Comparison of ENCODE assay signal across 8 cellular contexts in genomic region chr1:18913065-18913502, GRCh38. TPM values are rescaled to one million over a fixed set of nuclear protein-coding genes. Genes with fewer than 3 reads are reported as not detected.
DNase-seq lines count a peak whose midpoint lies in the region; ATAC-seq and TF ChIP-seq lines count a peak whose summit lies in the region.

No MANE protein-coding gene starts in this region.

- peak overlapping the region; percentile 2 for H3K27ac ChIP-seq in A673 (ENCODE audit: low read depth, low read length, poor library complexity, severe bottlenecking)

- no TSS peak for BruUV-seq in A673 (replicated peaks; lab: Mats Ljungman, UMichigan)

- H3K4me3 ChIP-seq in A673 (ENCODE audit: low read depth, low read length, poor library complexity, severe bottlenecking): no peak overlapping the region

- no peak for ATAC-seq in GM21717 (IDR thresholded peaks at IDR 0.05; ENCODE audit: unreplicated experiment)

- peak; percentile 83 for DNase-seq in A673 (ENCODE audit: low spot score)
- DNase-seq in GM13976 (ENCODE audit: low spot score): peak; percentile 93
- peak; percentile 13 for DNase-seq in NCI-H2107 treated with DMSO at 0.1 percent for 48 hours (lab: John Stamatoyannopoulos, UW; ENCODE audit: unreplicated experiment)
- peak; percentile 62 for DNase-seq in activated CD4-positive, alpha-beta T cell treated with anti-CD3 and anti-CD28 coated beads for 1 hour
- peak; percentile 70 for DNase-seq in cerebellar cortex (ENCODE audit: low spot score)
- DNase-seq in left kidney (ENCODE audit: low read depth, low spot score): peak; percentile 93
- peak; percentile 75 to 78 for DNase-seq in stimulated activated CD4-positive, alpha-beta T cell treated with anti-CD3 and anti-CD28 coated beads, Interleukin-2, amount 100 ng/mL, for 48 hours

- H3K9me3 ChIP-seq in A673 (ENCODE audit: low read depth, low read length, poor library complexity, severe bottlenecking): no peaks in the 10 kb centered on the region

- peaks cover 8% of the 10 kb centered on the region for H3K4me1 ChIP-seq in A673 (ENCODE audit: insufficient read depth, low read length, poor library complexity, severe bottlenecking)

- no peaks in the 10 kb centered on the region for H3K27me3 ChIP-seq in A673 (replicated peaks; ENCODE audit: insufficient read depth, low read depth, low read length, poor library complexity)

- CTCF ChIA-PET in A673 (lab: Charles Lee): interaction anchor here (0.5 to 1.7 kb wide), 26 partner anchors 9 to 741 kb away, joined by 3 to 18 read pairs (median 4); partner anchors contain the start of genes ALDH4A1 and IFFO2

- in situ Hi-C loops in GM13976 (cut with MboI; ENCODE audit: low sequenced_read_pairs, unreplicated experiment): loop anchor here (25.0 kb wide), 1 partner anchor 174 kb away; no protein-coding TSS in a partner anchor

- H3K36me3 ChIP-seq in A673 (ENCODE audit: insufficient read depth, low read length, poor library complexity, severe bottlenecking): peaks cover 14% of the 10 kb centered on the region

- POLR2A ChIA-PET in A673 (lab: Charles Lee; ENCODE audit: low non-redundant PET): no interaction called here

- intact Hi-C loops in A673 (cut with micrococcal nuclease; ENCODE audit: unreplicated experiment): no loop called here

- peak; percentile 100 for TF ChIP-seq CTCF in A673 (conservative IDR thresholded peaks at IDR 0.05; ENCODE audit: low read depth, low read length)
- TF ChIP-seq CTCF in GM13976 (IDR thresholded peaks at IDR 0.05; ENCODE audit: borderline replicate concordance, control extremely low read depth, extremely low read depth, insufficient read depth, missing control alignments): peak; percentile 99

RNA-seq across cellular contexts. Expression of gene ALDH4A1, which starts 10.7 kb away (rescaled TPM):
- 18.4 and 23.1 TPM in 2 replicates for total RNA-seq in A673 (2021)

RNA-seq across cellular contexts. Expression of gene IFFO2, which starts 43.4 kb away (rescaled TPM):
- total RNA-seq in A673 (2021): 13.3 and 16.3 TPM in 2 replicates

RNA-seq across cellular contexts. Expression of gene TAS1R2, which starts 53.6 kb away (rescaled TPM):
- total RNA-seq in A673 (2021): not detected in 2 replicates

Comparison
In these comparisons a context has a peak if more than half of its experiments do, and no peak if none do; other contexts are left out.
1. DNase-seq: peak in every context shown above with its lines; median percentile 93 in GM13976; 93 in left kidney; 83 in A673; 76 in stimulated activated CD4-positive, alpha-beta T cell treated with anti-CD3 and anti-CD28 coated beads, Interleukin-2, amount 100 ng/mL, for 48 hours; 70 in cerebellar cortex; 62 in activated CD4-positive, alpha-beta T cell treated with anti-CD3 and anti-CD28 coated beads for 1 hour; 13 in NCI-H2107 treated with DMSO at 0.1 percent for 48 hours.